In the genomic region with DNA sequence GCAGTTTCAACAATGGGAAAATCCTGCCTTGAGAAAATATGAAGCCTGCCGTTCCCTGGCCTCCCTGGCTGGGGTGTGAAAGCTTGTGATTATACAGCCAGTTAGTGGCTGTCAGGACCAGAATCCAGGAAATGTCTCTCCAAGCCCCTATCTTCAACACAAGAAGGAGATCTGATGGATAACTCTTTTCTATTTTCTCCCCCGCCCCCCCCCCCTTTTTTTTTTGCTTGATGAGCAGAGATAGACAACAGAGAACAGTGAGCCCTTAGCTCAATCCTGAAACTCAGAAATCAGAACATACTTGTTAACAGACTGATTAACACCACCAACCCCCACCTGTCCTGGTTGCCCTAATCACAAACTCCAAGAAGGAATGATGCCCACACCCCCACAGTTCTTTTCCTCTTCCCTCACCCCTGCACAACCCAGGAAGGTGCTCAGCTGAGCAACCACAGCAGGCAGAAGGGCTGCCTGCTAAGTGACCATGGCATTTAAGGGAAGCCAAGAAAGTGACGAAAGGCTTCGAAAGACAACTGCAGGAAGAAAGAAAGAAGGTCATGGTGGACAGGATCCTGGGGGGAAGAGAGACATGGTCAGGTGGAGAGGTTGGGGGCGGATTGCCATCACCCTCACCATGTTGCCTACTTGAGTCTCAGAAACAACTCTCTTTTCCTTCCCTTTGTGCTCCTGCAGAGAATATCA, we compare ENCODE assay signal across 12 cellular contexts. TPM values are rescaled to one million over a fixed set of nuclear protein-coding genes. Genes with fewer than 3 reads are reported as not detected.
DNase-seq lines count a peak whose midpoint lies in the region; ATAC-seq and TF ChIP-seq lines count a peak whose summit lies in the region.
"Had no signal": no experiment of that assay in that cellular context is flagged by ENCODE, and none has a peak within 500 bp of the region (broad histone marks: within the 10 kb centered on the region; RNA-seq: fewer than 3 reads in every experiment).

No MANE protein-coding gene starts in this region.

- TF ChIP-seq CTCF in CD8-positive, alpha-beta T cell (IDR thresholded peaks at IDR 0.05), result no peak
- no peak for TF ChIP-seq CTCF in H9 (conservative IDR thresholded peaks at IDR 0.05)

- H2AK5ac ChIP-seq in mesenchymal stem cell (ENCODE audit: low read length, severe bottlenecking) (peak overlapping the region; percentile 33), H9 (ENCODE audit: insufficient read length, low read length) (no peak overlapping the region)

- no peak overlapping the region for H2AFZ ChIP-seq in mesenchymal stem cell (ENCODE audit: low read depth, low read length)
- H2AFZ ChIP-seq in H9 (ENCODE audit: low read length), result no peak overlapping the region

- no peaks in the 10 kb centered on the region for H3K27me3 Mint-ChIP-seq in CD8-positive, alpha-beta T cell (ENCODE audit: low read depth)
- peaks cover 3% of the 10 kb centered on the region for H3K27me3 Mint-ChIP-seq in activated CD4-positive, alpha-beta memory T cell treated with anti-CD3 and anti-CD28 coated beads, Interleukin-2, amount 10 ng/mL, durations not matched to agents 7 days and 5 days
- H3K27me3 Mint-ChIP-seq in H9 (ENCODE audit: low read depth), result no peaks in the 10 kb centered on the region
- H3K27me3 Mint-ChIP-seq: dendritic cell treated with granulocyte-macrophage colony-stimulating factor and Interleukin-4, amounts not matched to agents 40 ng/mL and 50 ng/mL, for 4 days had no signal

- peak overlapping the region; percentile 29 for H3K4me3 Mint-ChIP-seq in CD8-positive, alpha-beta T cell
- no peak overlapping the region for H3K4me3 Mint-ChIP-seq in activated CD4-positive, alpha-beta memory T cell treated with anti-CD3 and anti-CD28 coated beads, Interleukin-2, amount 10 ng/mL, durations not matched to agents 7 days and 5 days
- H3K4me3 Mint-ChIP-seq in H9, result no peak overlapping the region
- H3K4me3 Mint-ChIP-seq: dendritic cell treated with granulocyte-macrophage colony-stimulating factor and Interleukin-4, amounts not matched to agents 40 ng/mL and 50 ng/mL, for 4 days had no signal

- H3K79me2 ChIP-seq in H9 (ENCODE audit: insufficient read depth, low read length), result no peaks in the 10 kb centered on the region

- no peaks in the 10 kb centered on the region for H4K20me1 ChIP-seq in H9 (ENCODE audit: control insufficient read depth, insufficient read depth, insufficient read length)

- no peak for ATAC-seq in CD8-positive, alpha-beta T cell
- ATAC-seq in HG03378 (IDR thresholded peaks at IDR 0.05; ENCODE audit: unreplicated experiment) (no peak), GM18861 (IDR thresholded peaks at IDR 0.05; ENCODE audit: unreplicated experiment) (no peak), GM18511 (IDR thresholded peaks at IDR 0.05; ENCODE audit: unreplicated experiment) (no peak)
- ATAC-seq: right cardiac atrium had no signal

- H3T11ph ChIP-seq in H9 (ENCODE audit: low read length), result no peak overlapping the region

- peak; percentile 13 to 45 for DNase-seq in AML-193 (lab: John Stamatoyannopoulos, UW)
- DNase-seq in CD8-positive, alpha-beta T cell, result no peak
- DNase-seq in activated CD4-positive, alpha-beta memory T cell treated with anti-CD3 and anti-CD28 coated beads, Interleukin-2, amount 10 ng/mL, durations not matched to agents 7 days and 5 days, result no peak
- DNase-seq in mesenchymal stem cell, result no peak
- DNase-seq in H9, result no peak
- DNase-seq: amygdala, NCI-H2029, right cardiac atrium had no signal

- H2BK15ac ChIP-seq in mesenchymal stem cell (ENCODE audit: low read depth, poor library complexity, severe bottlenecking) (no peak overlapping the region), H9 (ENCODE audit: low read depth, low read length) (no peak overlapping the region)

- no peak overlapping the region for H3K4me2 ChIP-seq in mesenchymal stem cell (ENCODE audit: low read length, poor library complexity, severe bottlenecking)
- H3K4me2 ChIP-seq in H9 (ENCODE audit: insufficient read depth, insufficient read length, low read length), result no peak overlapping the region

- H3K9me3 Mint-ChIP-seq in CD8-positive, alpha-beta T cell, result peaks cover 12% of the 10 kb centered on the region
- H3K9me3 Mint-ChIP-seq in activated CD4-positive, alpha-beta memory T cell treated with anti-CD3 and anti-CD28 coated beads, Interleukin-2, amount 10 ng/mL, durations not matched to agents 7 days and 5 days, result no peaks in the 10 kb centered on the region
- H3K9me3 Mint-ChIP-seq in H9, result no peaks in the 10 kb centered on the region; a peak in 2 of 5 replicates
- H3K9me3 Mint-ChIP-seq: dendritic cell treated with granulocyte-macrophage colony-stimulating factor and Interleukin-4, amounts not matched to agents 40 ng/mL and 50 ng/mL, for 4 days had no signal

- peak overlapping the region; percentile 94 for H3K27ac Mint-ChIP-seq in CD8-positive, alpha-beta T cell
- peak overlapping the region; percentile 97 for H3K27ac Mint-ChIP-seq in activated CD4-positive, alpha-beta memory T cell treated with anti-CD3 and anti-CD28 coated beads, Interleukin-2, amount 10 ng/mL, durations not matched to agents 7 days and 5 days
- 0 out of 7 replicates have a peak overlapping the region, but pooled peaks of 1 of the 3 experiments have one; percentile 19 for H3K27ac Mint-ChIP-seq in H9
- H3K27ac Mint-ChIP-seq: dendritic cell treated with granulocyte-macrophage colony-stimulating factor and Interleukin-4, amounts not matched to agents 40 ng/mL and 50 ng/mL, for 4 days had no signal

- no peaks in the 10 kb centered on the region for H3K9me3 ChIP-seq in CD8-positive, alpha-beta T cell (ENCODE audit: low read length)
- H3K9me3 ChIP-seq in mesenchymal stem cell (ENCODE audit: control insufficient read depth, low read length), result no peaks in the 10 kb centered on the region
- H3K9me3 ChIP-seq in H9 (ENCODE audit: control insufficient read depth, low read depth, low read length), result no peaks in the 10 kb centered on the region

- CTCF ChIA-PET in CD8-positive, alpha-beta T cell (lab: Charles Lee), result interaction anchor here (0.7 to 4.0 kb wide), 2 partner anchors 10 to 121 kb away, joined by 3 to 17 read pairs; no protein-coding TSS in a partner anchor
- CTCF ChIA-PET in activated CD4-positive, alpha-beta memory T cell treated with anti-CD3 and anti-CD28 coated beads, Interleukin-2, amount 10 ng/mL, durations not matched to agents 7 days and 5 days (lab: Charles Lee), result interaction anchor here (12.8 kb wide), 1 partner anchor 13 kb away, joined by 275 read pairs; a partner anchor contains a TSS

- H3K56ac ChIP-seq in H9 (ENCODE audit: insufficient read length, low read depth, low read length), result no peak overlapping the region

- H4K8ac ChIP-seq in mesenchymal stem cell (ENCODE audit: low read length) (peak overlapping the region; percentile 69), H9 (replicated peaks; ENCODE audit: insufficient read length, low read depth, low read length) (no peak overlapping the region)

- H3K79me1 ChIP-seq in mesenchymal stem cell (replicated peaks; ENCODE audit: low read length, poor library complexity, severe bottlenecking) (no peaks in the 10 kb centered on the region), H9 (ENCODE audit: insufficient read depth, low read depth, low read length, poor library complexity, severe bottlenecking) (no peaks in the 10 kb centered on the region)

- H3K4me1 Mint-ChIP-seq in CD8-positive, alpha-beta T cell (ENCODE audit: low read depth), result peaks cover 91% of the 10 kb centered on the region
- peaks cover 62% of the 10 kb centered on the region for H3K4me1 Mint-ChIP-seq in activated CD4-positive, alpha-beta memory T cell treated with anti-CD3 and anti-CD28 coated beads, Interleukin-2, amount 10 ng/mL, durations not matched to agents 7 days and 5 days
- H3K4me1 Mint-ChIP-seq in H9, result peaks cover 32 to 38% of the 10 kb centered on the region in 2 experiments

- no peak overlapping the region for H2BK20ac ChIP-seq in H9 (ENCODE audit: low read depth, low read length, poor library complexity, severe bottlenecking)

- no peaks in the 10 kb centered on the region for H3K36me3 Mint-ChIP-seq in CD8-positive, alpha-beta T cell
- H3K36me3 Mint-ChIP-seq in activated CD4-positive, alpha-beta memory T cell treated with anti-CD3 and anti-CD28 coated beads, Interleukin-2, amount 10 ng/mL, durations not matched to agents 7 days and 5 days (ENCODE audit: low read depth), result peaks cover 3% of the 10 kb centered on the region
- peaks cover 0 to 4% (median 0%) of the 10 kb centered on the region in 3 experiments; a peak in 2 of 7 replicates for H3K36me3 Mint-ChIP-seq in H9 (ENCODE audit: insufficient read depth in 1 of 3, low read depth in 3 of 3)

- H2BK120ac ChIP-seq in mesenchymal stem cell (ENCODE audit: low read depth, low read length) (no peak overlapping the region), H9 (ENCODE audit: low read depth, low read length, poor library complexity, severe bottlenecking) (no peak overlapping the region)

- peak overlapping the region; percentile 34 for H3K4me3 ChIP-seq in CD8-positive, alpha-beta T cell (ENCODE audit: low read depth, low read length)
- no peak overlapping the region for H3K4me3 ChIP-seq in mesenchymal stem cell (ENCODE audit: insufficient read depth in 1 of 2, low read depth in 1 of 2, low read length in 2 of 2)

- H3K18ac ChIP-seq in mesenchymal stem cell (ENCODE audit: low read depth in 1 of 2, low read length in 2 of 2) (no peak overlapping the region), H9 (ENCODE audit: insufficient read length, low read depth, low read length) (no peak overlapping the region)

- H3K23me2 ChIP-seq in H9 (ENCODE audit: insufficient read length, low read depth, low read length, poor library complexity, severe bottlenecking), result no peaks in the 10 kb centered on the region

- POLR2A ChIA-PET in CD8-positive, alpha-beta T cell (lab: Charles Lee), result interaction anchor here (0.6 kb wide), 1 partner anchor 17 kb away, joined by 3 read pairs; no protein-coding TSS in a partner anchor
- POLR2A ChIA-PET in activated CD4-positive, alpha-beta memory T cell treated with anti-CD3 and anti-CD28 coated beads, Interleukin-2, amount 10 ng/mL, durations not matched to agents 7 days and 5 days (lab: Charles Lee), result interaction anchor here (12.1 kb wide), 1 partner anchor 15 kb away, joined by 590 read pairs; a partner anchor contains a TSS

- H3K4me1 ChIP-seq in CD8-positive, alpha-beta T cell (ENCODE audit: insufficient read depth, low read length), result peaks cover 61% of the 10 kb centered on the region
- H3K4me1 ChIP-seq in mesenchymal stem cell (ENCODE audit: control insufficient read depth, insufficient read depth, low read depth, low read length) (peaks cover 2% of the 10 kb centered on the region), H9 (ENCODE audit: insufficient read depth, low read length) (peaks cover 7% of the 10 kb centered on the region; the same call in 1 of the 2 replicates)

- H3K14ac ChIP-seq in mesenchymal stem cell (ENCODE audit: low read length in 2 of 2) (no peak overlapping the region), H9 (ENCODE audit: insufficient read depth, low read length) (no peak overlapping the region)

- H2BK5ac ChIP-seq in mesenchymal stem cell (ENCODE audit: low read depth, low read length, poor library complexity, severe bottlenecking) (no peak overlapping the region), H9 (ENCODE audit: insufficient read length, low read length) (no peak overlapping the region)

- H2BK12ac ChIP-seq in mesenchymal stem cell (ENCODE audit: low read length in 2 of 2) (peak overlapping the region; percentile 19 to 91), H9 (ENCODE audit: insufficient read length, low read depth, low read length) (no peak overlapping the region)

- H3K27ac ChIP-seq in CD8-positive, alpha-beta T cell (ENCODE audit: low read depth, low read length), result no peak overlapping the region
- no peak overlapping the region for H3K27ac ChIP-seq in mesenchymal stem cell (ENCODE audit: low read length, poor library complexity, severe bottlenecking)
- no peak overlapping the region for H3K27ac ChIP-seq in H9 (ENCODE audit: insufficient read length, low read depth, low read length)

- H3K4ac ChIP-seq in mesenchymal stem cell (ENCODE audit: low read depth in 1 of 2, low read length in 2 of 2) (no peak overlapping the region), H9 (ENCODE audit: low read depth, low read length) (no peak overlapping the region)

- 69% methylated on average over 2 of the region's 5 CpGs for WGBS in mesenchymal stem cell
- WGBS in H9 (ENCODE audit: extremely low coverage, insufficient read length, low lambda C conversion rate), result no CpG with 5 or more reads among the region's 5 CpGs

- H4K5ac ChIP-seq in H9 (ENCODE audit: insufficient read length, low read depth, low read length), result no peak overlapping the region

- no peaks in the 10 kb centered on the region for H3K27me3 ChIP-seq in CD8-positive, alpha-beta T cell (ENCODE audit: insufficient read depth, low read length)
- peaks cover 3 to 15% of the 10 kb centered on the region in 2 experiments for H3K27me3 ChIP-seq in mesenchymal stem cell (ENCODE audit: control insufficient read depth in 1 of 2, insufficient read depth in 1 of 2, low read length in 2 of 2)
- H3K27me3 ChIP-seq in H9 (ENCODE audit: insufficient read depth, low read length), result no peaks in the 10 kb centered on the region; the same call in 1 of the 2 replicates

- H4K91ac ChIP-seq in mesenchymal stem cell (ENCODE audit: low read length) (peak overlapping the region; percentile 21), H9 (ENCODE audit: insufficient read length, low read depth, low read length) (no peak overlapping the region)

- no peak overlapping the region for H3K9ac ChIP-seq in mesenchymal stem cell (ENCODE audit: low read length)
- no peak overlapping the region for H3K9ac ChIP-seq in H9 (ENCODE audit: extremely low read depth, insufficient read length, low read length)

- H3K36me3 ChIP-seq in CD8-positive, alpha-beta T cell (ENCODE audit: insufficient read depth, low read length), result no peaks in the 10 kb centered on the region
- peaks cover 0 to 4% of the 10 kb centered on the region in 2 experiments for H3K36me3 ChIP-seq in mesenchymal stem cell (ENCODE audit: control insufficient read depth in 1 of 2, insufficient read depth in 2 of 2, low read depth in 1 of 2, low read length in 2 of 2)

- no peak overlapping the region for H3K23ac ChIP-seq in mesenchymal stem cell (ENCODE audit: low read length in 2 of 2)
- no peak overlapping the region for H3K23ac ChIP-seq in H9 (ENCODE audit: insufficient read length, low read depth, low read length)

- intact Hi-C loops in CD8-positive, alpha-beta T cell (cut with DNase I, micrococcal nuclease), result loop anchor here (10.0 kb wide), 3 partner anchors 568 to 878 kb away; a partner anchor contains a TSS

RNA-seq across cellular contexts. Expression of a gene that starts 12.3 kb away (rescaled TPM):
- 10 to 100 TPM; 50.5 to 50.8 TPM for total RNA-seq in CD8-positive, alpha-beta T cell
- total RNA-seq in activated CD4-positive, alpha-beta memory T cell treated with anti-CD3 and anti-CD28 coated beads, Interleukin-2, amount 10 ng/mL, durations not matched to agents 7 days and 5 days, result 100 to 1,000 TPM; 207 to 210 TPM
- polyA plus RNA-seq in mesenchymal stem cell (2013, experiment 1 of 2), result 0.95 TPM
- polyA plus RNA-seq in mesenchymal stem cell (2013, experiment 2 of 2), result 0.85 TPM
- total RNA-seq in H9 (2021), result 0.11 and 0.29 TPM in 2 replicates

RNA-seq across cellular contexts. Expression of a gene that starts 14.7 kb away (rescaled TPM):
- 1 to 10 TPM; 7.1 to 8.7 TPM for total RNA-seq in CD8-positive, alpha-beta T cell
- 1 to 10 TPM; 8.5 to 9.0 TPM for total RNA-seq in activated CD4-positive, alpha-beta memory T cell treated with anti-CD3 and anti-CD28 coated beads, Interleukin-2, amount 10 ng/mL, durations not matched to agents 7 days and 5 days
- polyA plus RNA-seq in mesenchymal stem cell (2013, experiment 1 of 2), result not detected
- polyA plus RNA-seq in mesenchymal stem cell (2013, experiment 2 of 2), result not detected
- total RNA-seq in H9 (2021), result not detected in 2 replicates

Comparison
In these comparisons a context has a peak if more than half of its experiments do, and no peak if none do; other contexts are left out.
1. DNase-seq: peak in AML-193 (2 of 2); none in CD8-positive, alpha-beta T cell (0 of 7), activated CD4-positive, alpha-beta memory T cell treated with anti-CD3 and anti-CD28 coated beads, Interleukin-2, amount 10 ng/mL, durations not matched to agents 7 days and 5 days (single experiment), mesenchymal stem cell (single experiment) and H9 (single experiment).
2. RNA of a gene that starts 12.3 kb away (total RNA-seq): 207 to 210 TPM in activated CD4-positive, alpha-beta memory T cell treated with anti-CD3 and anti-CD28 coated beads, Interleukin-2, amount 10 ng/mL, durations not matched to agents 7 days and 5 days and 50.5 to 50.8 TPM in CD8-positive, alpha-beta T cell; 0.11 to 0.29 TPM in H9; every median in the first group is over 10 times any median in the second.